Comparison of ENCODE assay signal across 11 cellular contexts in the genomic region with DNA sequence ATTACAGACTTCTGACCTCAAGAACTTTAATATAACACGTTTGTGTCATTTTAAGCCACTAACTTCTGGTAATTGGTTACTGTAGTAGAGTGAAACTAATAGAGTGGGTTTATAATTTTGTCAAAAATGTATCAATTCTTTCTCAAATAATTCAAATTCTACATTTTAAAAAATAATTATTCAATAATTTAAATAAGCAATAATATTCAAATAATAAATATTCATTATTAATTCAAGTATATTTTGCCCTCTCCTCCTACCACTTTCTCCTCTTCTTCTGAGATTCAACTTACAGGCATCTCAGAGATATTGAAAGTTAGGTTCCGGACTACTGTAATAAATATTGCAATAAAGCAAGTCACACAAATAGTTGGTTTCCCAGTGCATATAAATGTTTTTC.
"Had no signal": no experiment of that assay in that cellular context is flagged by ENCODE, and none has a peak within 500 bp of the region (broad histone marks: within the 10 kb centered on the region; RNA-seq: fewer than 3 reads in every experiment).

No MANE protein-coding gene starts in this region.

- FAIRE-seq: H1, H54 had no signal

- H3K9me3 Mint-ChIP-seq: HFFc6 had no signal

- H3K4me3 Mint-ChIP-seq: GM23338, H9, HFFc6 had no signal

- H3K4me2 ChIP-seq: GM23338 had no signal

- H3K9ac ChIP-seq: GM23248 had no signal

- H3K27ac Mint-ChIP-seq: GM23338, H9, HFFc6 had no signal

- H3K36me3 ChIP-seq: HAP-1 had no signal

- H3K27ac ChIP-seq: GM23248 had no signal

- H2AFZ ChIP-seq: GM23248, GM23338 had no signal

- ATAC-seq: GM23338, HCT116 had no signal

- H3K4me1 ChIP-seq: HAP-1 had no signal

- H3K9me3 ChIP-seq: HAP-1 had no signal

- DNase-seq: GM23248, GOT3, H7, H9, HCEC 1CT, HFFc6 had no signal

- H3K4me3 ChIP-seq: GM23248, GM23338, HAP-1 had no signal

- H3K4me1 Mint-ChIP-seq: GM23338, H9 had no signal
